9 cellular contexts compared by ENCODE assay signal in genomic region chr5:93582677-93583524, GRCh38. TPM values are rescaled to one million over a fixed set of nuclear protein-coding genes. Genes with fewer than 3 reads are reported as not detected.
DNase-seq lines count a peak whose midpoint lies in the region; ATAC-seq and TF ChIP-seq lines count a peak whose summit lies in the region.
"Had no signal": no experiment of that assay in that cellular context is flagged by ENCODE, and none has a peak within 500 bp of the region (broad histone marks: within the 10 kb centered on the region; RNA-seq: fewer than 3 reads in every experiment).

TSS of gene NR2F1 (plus strand) at chr5:93583222. CDS start at chr5:93585024, 1,802 bp downstream.

- ATAC-seq in HG02798 (IDR thresholded peaks at IDR 0.05; ENCODE audit: poor library complexity, unreplicated experiment): peak; percentile 39

- H3K36me3 ChIP-seq in skeletal muscle satellite cell (ENCODE audit: insufficient read depth, low read length): peaks cover 29% of the 10 kb centered on the region

- DNase-seq in CMK (ENCODE audit: low read depth) (peak; percentile 93), NCI-H510A treated with DMSO at 0.1 percent for 48 hours (lab: John Stamatoyannopoulos, UW) (peak; percentile 82), astrocyte of the cerebellum (ENCODE audit: low read depth) (peak; percentile 97), T-helper 9 cell (no peak)
- DNase-seq in activated effector memory CD4-positive, alpha-beta T cell treated with Interleukin-2 at 50 U/mL for 16 hours: no peak
- DNase-seq: activated B cell treated with CpG ODN at 0.5 μM for 24 hours had no signal

- H3K9me3 ChIP-seq in iPS-18c (ENCODE audit: control insufficient read depth, insufficient read depth, low read length) (peaks cover 2% of the 10 kb centered on the region), skeletal muscle satellite cell (replicated peaks; ENCODE audit: low read length) (no peaks in the 10 kb centered on the region)

- no peaks in the 10 kb centered on the region for H3K27me3 ChIP-seq in skeletal muscle satellite cell (ENCODE audit: control insufficient read depth, insufficient read depth, low read length)

- peaks cover 21% of the 10 kb centered on the region for H3K4me1 ChIP-seq in skeletal muscle satellite cell (ENCODE audit: control insufficient read depth, insufficient read depth, low read length)

- H3K4me2 ChIP-seq in skeletal muscle satellite cell (ENCODE audit: low read length): peak within 1 kb of the TSS; percentile 96

- in situ Hi-C loops in astrocyte of the cerebellum (cut with HindIII; ENCODE audit: low sequenced_read_pairs): no loop called here

- peak within 1 kb of the TSS; percentile 98 for H3K9ac ChIP-seq in skeletal muscle satellite cell (ENCODE audit: low read depth, low read length)

- peak within 1 kb of the TSS; percentile 98 for H3K4me3 ChIP-seq in astrocyte of the cerebellum (ENCODE audit: low read depth, low read length)
- H3K4me3 ChIP-seq in iPS-18c (ENCODE audit: insufficient read depth, low read depth, low read length): peak within 1 kb of the TSS; percentile 36
- H3K4me3 ChIP-seq in skeletal muscle satellite cell (ENCODE audit: low read length): peak within 1 kb of the TSS; percentile 95

- no peak for TF ChIP-seq CTCF in astrocyte of the cerebellum (IDR thresholded peaks at IDR 0.05; ENCODE audit: low read depth, low read length, missing control alignments)

RNA-seq across cellular contexts. Expression of gene NR2F1, which starts in this region (rescaled TPM):
- 15.7 and 19.5 TPM in 2 replicates for total RNA-seq in skeletal muscle satellite cell (2012; rRNA removed)
- total RNA-seq: activated B cell treated with CpG ODN at 0.5 μM for 24 hours had no signal

Comparison
In these comparisons a context has a peak if more than half of its experiments do, and no peak if none do; other contexts are left out.
1. DNase-seq: peak in CMK (single experiment), NCI-H510A treated with DMSO at 0.1 percent for 48 hours (single experiment) and astrocyte of the cerebellum (single experiment); none in activated effector memory CD4-positive, alpha-beta T cell treated with Interleukin-2 at 50 U/mL for 16 hours (single experiment) and T-helper 9 cell (single experiment).
2. H3K4me3 ChIP-seq: peak in every context shown above with its lines; median percentile 98 in astrocyte of the cerebellum; 95 in skeletal muscle satellite cell; 36 in iPS-18c.